In genomic region chr7:25852995-25853713, GRCh38 we compare ENCODE assay signal across 12 cellular contexts.
DNase-seq lines count a peak whose midpoint lies in the region; ATAC-seq, FAIRE-seq and TF ChIP-seq lines count a peak whose summit lies in the region.
"Had no signal": no experiment of that assay in that cellular context is flagged by ENCODE, and none has a peak within 500 bp of the region (broad histone marks: within the 10 kb centered on the region; RNA-seq: fewer than 3 reads in every experiment).

No MANE protein-coding gene starts in this region.

- no peak for FAIRE-seq in pancreas (lab: Jason Lieb, UNC)

- H3K36me3 ChIP-seq in adipocyte (ENCODE audit: control insufficient read depth, insufficient read depth, low read length, severe bottlenecking) (no peaks in the 10 kb centered on the region), mesenchymal stem cell (ENCODE audit: control insufficient read depth in 1 of 2, insufficient read depth in 2 of 2, low read depth in 1 of 2, low read length in 2 of 2) (no peaks in the 10 kb centered on the region), testis (ENCODE audit: low read depth, missing control alignments) (no peaks in the 10 kb centered on the region), pancreas (no peaks in the 10 kb centered on the region)
- H3K36me3 ChIP-seq: upper lobe of left lung had no signal

- CTCF ChIA-PET in activated naive CD4-positive, alpha-beta T cell treated with anti-CD3 and anti-CD28 coated beads for 36 hours (lab: Charles Lee): interaction anchor here (1.3 to 2.5 kb wide), 3 partner anchors 240 to 594 kb away, joined by 4 to 6 read pairs (median 5); no protein-coding TSS in a partner anchor

- peak overlapping the region; percentile 78 for H2AK5ac ChIP-seq in mesenchymal stem cell (ENCODE audit: low read length, severe bottlenecking)

- peaks cover 35% of the 10 kb centered on the region for H3K27me3 Mint-ChIP-seq in activated naive CD4-positive, alpha-beta T cell treated with anti-CD3 and anti-CD28 coated beads for 36 hours (ENCODE audit: low read depth)

- no peak overlapping the region for H3K27ac Mint-ChIP-seq in activated naive CD4-positive, alpha-beta T cell treated with anti-CD3 and anti-CD28 coated beads for 36 hours
- H3K27ac Mint-ChIP-seq: HFFc6 had no signal

- H3K4me1 ChIP-seq in adipocyte (ENCODE audit: control insufficient read depth, insufficient read depth, low read length) (peaks cover 79% of the 10 kb centered on the region), mesenchymal stem cell (ENCODE audit: control insufficient read depth, insufficient read depth, low read depth, low read length) (peaks cover 17% of the 10 kb centered on the region), testis (peaks cover 53% of the 10 kb centered on the region), pancreas (peaks cover 0 to 10% (median 4%) of the 10 kb centered on the region in 3 donors)

- H3K9me3 ChIP-seq in adipocyte (ENCODE audit: control insufficient read depth, low read length) (no peaks in the 10 kb centered on the region), mesenchymal stem cell (ENCODE audit: control insufficient read depth, low read length) (no peaks in the 10 kb centered on the region), testis (no peaks in the 10 kb centered on the region), pancreas (no peaks in the 10 kb centered on the region)

- no peaks in the 10 kb centered on the region for H3K79me1 ChIP-seq in mesenchymal stem cell (replicated peaks; ENCODE audit: low read length, poor library complexity, severe bottlenecking)

- peak overlapping the region; percentile 99 to 100 for H3K4ac ChIP-seq in mesenchymal stem cell (ENCODE audit: low read depth in 1 of 2, low read length in 2 of 2)

- H3K23ac ChIP-seq in mesenchymal stem cell (ENCODE audit: low read length in 2 of 2): peak overlapping the region in 1 of 2 experiments; percentile 89

- H3K27ac ChIP-seq in mesenchymal stem cell (ENCODE audit: low read length, poor library complexity, severe bottlenecking): peak overlapping the region; percentile 90
- H3K27ac ChIP-seq in testis: peak overlapping the region; percentile 66 to 78
- H3K27ac ChIP-seq in pancreas: no peak overlapping the region

- H3K18ac ChIP-seq in mesenchymal stem cell (ENCODE audit: low read depth in 1 of 2, low read length in 2 of 2): peak overlapping the region; percentile 97 to 98

- H3K27me3 ChIP-seq in adipocyte (replicated peaks; ENCODE audit: control insufficient read depth, insufficient read depth, low read length): no peaks in the 10 kb centered on the region
- no peaks in the 10 kb centered on the region for H3K27me3 ChIP-seq in mesenchymal stem cell (ENCODE audit: control insufficient read depth in 1 of 2, insufficient read depth in 1 of 2, low read length in 2 of 2)
- H3K27me3 ChIP-seq in testis: peaks cover 1% of the 10 kb centered on the region
- H3K27me3 ChIP-seq in pancreas: peaks cover 3 to 49% (median 46%) of the 10 kb centered on the region in 4 donors

- peak overlapping the region; percentile 99 for H4K91ac ChIP-seq in mesenchymal stem cell (ENCODE audit: low read length)

- TF ChIP-seq CTCF in testis (IDR thresholded peaks at IDR 0.05) (no peak), pancreas (IDR thresholded peaks at IDR 0.05) (no peak)

- H3K4me3 ChIP-seq in adipocyte (ENCODE audit: low read length) (no peak overlapping the region), mesenchymal stem cell (ENCODE audit: insufficient read depth in 1 of 2, low read depth in 1 of 2, low read length in 2 of 2) (no peak overlapping the region), testis (peak overlapping the region; percentile 13 to 40), pancreas (peak overlapping the region in 1 of 4 donors; percentile 27)

- DNase-seq in activated naive CD4-positive, alpha-beta T cell treated with anti-CD3 and anti-CD28 coated beads for 36 hours: no peak
- DNase-seq in activated naive CD4-positive, alpha-beta T cell treated with anti-CD3 and anti-CD28 coated beads, Interleukin-2, amount 50 U/mL, for 16 hours: no peak
- DNase-seq in adipocyte (ENCODE audit: low read depth) (no peak), mesenchymal stem cell (peak; percentile 41), testis (no peak), HuH-7 (ENCODE audit: low spot score) (no peak), pancreas (no peak), islet precursor cell (no peak)
- DNase-seq: HFFc6; NCI-H1694; stimulated activated CD4-positive, alpha-beta T cell treated with anti-CD3 and anti-CD28 coated beads, Interleukin-4, amount 100 ng/mL, for 1 hour had no signal

- peak overlapping the region; percentile 72 for H3K4me2 ChIP-seq in mesenchymal stem cell (ENCODE audit: low read length, poor library complexity, severe bottlenecking)

- peaks cover 19% of the 10 kb centered on the region for H3K4me1 Mint-ChIP-seq in activated naive CD4-positive, alpha-beta T cell treated with anti-CD3 and anti-CD28 coated beads for 36 hours (ENCODE audit: low read depth)

- H3K9ac ChIP-seq in adipocyte (ENCODE audit: low read length) (peak overlapping the region; percentile 81), mesenchymal stem cell (ENCODE audit: low read length) (peak overlapping the region; percentile 83)

- WGBS in mesenchymal stem cell: 29% methylated on average over 8 of the region's 13 CpGs
- WGBS in testis, 2 donors: 36 to 43% methylated on average over 13 of the region's 13 CpGs
- WGBS in pancreas, 2 donors: 25 to 29% methylated on average over 13 of the region's 13 CpGs

- no peak for TF ChIP-seq POLR2A in testis (IDR thresholded peaks at IDR 0.05)

- peak overlapping the region; percentile 94 for H2BK15ac ChIP-seq in mesenchymal stem cell (ENCODE audit: low read depth, poor library complexity, severe bottlenecking)

- H2BK120ac ChIP-seq in mesenchymal stem cell (ENCODE audit: low read depth, low read length): peak overlapping the region; percentile 100

- H2AFZ ChIP-seq in mesenchymal stem cell (ENCODE audit: low read depth, low read length): peak overlapping the region; percentile 54

- ATAC-seq in pancreas: no peak

- H4K8ac ChIP-seq in mesenchymal stem cell (ENCODE audit: low read length): peak overlapping the region; percentile 100

- intact Hi-C loops in activated naive CD4-positive, alpha-beta T cell treated with anti-CD3 and anti-CD28 coated beads for 36 hours (cut with micrococcal nuclease): loop anchor here (2.0 to 5.0 kb wide), 4 partner anchors 131 to 728 kb away; partner anchors contain the start of gene CYCS
- intact Hi-C loops in testis (cut with DNase I; ENCODE audit: low total_unique reads) (loop anchor here (5.0 kb wide), 2 partner anchors 286 to 461 kb away; no protein-coding TSS in a partner anchor), pancreas (cut with DNase I) (loop anchor here in 1 of 3 donors (5.0 to 10.0 kb wide), 3 partner anchors 461 to 1302 kb away; partner anchors contain the start of genes HOXA3 and HOXA7)

- no peaks in the 10 kb centered on the region for H3K9me3 Mint-ChIP-seq in activated naive CD4-positive, alpha-beta T cell treated with anti-CD3 and anti-CD28 coated beads for 36 hours
- H3K9me3 Mint-ChIP-seq: HFFc6 had no signal

- peak overlapping the region; percentile 78 to 99 for H2BK12ac ChIP-seq in mesenchymal stem cell (ENCODE audit: low read length in 2 of 2)

- peak overlapping the region; percentile 22 for H3K4me3 Mint-ChIP-seq in activated naive CD4-positive, alpha-beta T cell treated with anti-CD3 and anti-CD28 coated beads for 36 hours

- H2BK5ac ChIP-seq in mesenchymal stem cell (ENCODE audit: low read depth, low read length, poor library complexity, severe bottlenecking): peak overlapping the region; percentile 96

- H3K14ac ChIP-seq in mesenchymal stem cell (ENCODE audit: low read length in 2 of 2): peak overlapping the region; percentile 83 to 96

- no peaks in the 10 kb centered on the region for H3K36me3 Mint-ChIP-seq in activated naive CD4-positive, alpha-beta T cell treated with anti-CD3 and anti-CD28 coated beads for 36 hours (ENCODE audit: low read depth)

Comparison
In these comparisons a context has a peak if more than half of its experiments do, and no peak if none do; other contexts are left out.
1. H3K4me3 ChIP-seq: peak in testis (2 of 2); none in adipocyte (single experiment) and mesenchymal stem cell (0 of 2).
2. H3K27ac ChIP-seq: peak in mesenchymal stem cell (single experiment) and testis (2 of 2); none in pancreas (0 of 4).